19 cellular contexts compared by ENCODE assay signal in the genomic region with DNA sequence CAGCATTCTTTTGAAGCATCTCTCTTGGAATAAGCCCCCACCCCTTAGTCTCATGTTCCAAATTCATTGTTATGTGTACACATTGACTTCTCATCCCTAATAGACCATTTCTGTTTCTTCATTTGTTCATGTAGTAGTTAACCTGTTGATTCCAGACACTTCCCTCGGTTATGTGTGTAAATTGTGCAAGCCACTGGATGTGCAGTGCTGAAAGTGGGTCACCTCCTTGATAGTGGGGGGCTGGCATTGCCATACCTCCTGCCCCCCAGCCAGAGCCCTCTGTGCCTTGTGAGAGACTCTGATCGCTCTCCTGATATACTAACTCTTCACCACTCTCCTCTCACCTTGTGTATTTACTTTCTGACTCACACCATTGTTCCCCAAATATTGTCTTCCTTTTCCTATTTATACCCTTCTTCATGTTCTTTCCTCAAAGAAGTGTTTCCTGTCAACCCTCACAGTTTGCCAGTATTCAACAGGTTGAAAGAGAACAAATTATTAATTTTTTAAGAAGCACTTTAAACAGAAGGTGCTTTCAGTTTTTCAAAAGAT. TPM values are rescaled to one million over a fixed set of nuclear protein-coding genes. Genes with fewer than 3 reads are reported as not detected.
DNase-seq lines count a peak whose midpoint lies in the region; ATAC-seq, FAIRE-seq and TF ChIP-seq lines count a peak whose summit lies in the region.
"Had no signal": no experiment of that assay in that cellular context is flagged by ENCODE, and none has a peak within 500 bp of the region (broad histone marks: within the 10 kb centered on the region; RNA-seq: fewer than 3 reads in every experiment).

No MANE protein-coding gene starts in this region.

- intact Hi-C loops in GM12878 (cut with micrococcal nuclease; ENCODE audit: unreplicated experiment), result loop anchor here (10.0 kb wide), 1 partner anchor 214 kb away; no protein-coding TSS in a partner anchor

- no peak for ATAC-seq in A549
- no peak for ATAC-seq in GM12878
- no peak for ATAC-seq in memory B cell (ENCODE audit: low read depth)
- ATAC-seq in HG03095 (IDR thresholded peaks at IDR 0.05; ENCODE audit: unreplicated experiment), result no peak
- ATAC-seq in GM19452 (IDR thresholded peaks at IDR 0.05; ENCODE audit: unreplicated experiment), result no peak
- ATAC-seq: natural killer cell had no signal

- H3K4me3 ChIP-seq in A549 (peak overlapping the region; percentile 1; the same call in 1 of the 3 replicates), GM12878 (no peak overlapping the region), right atrium auricular region (no peak overlapping the region)
- H3K4me3 ChIP-seq: BLaER1, esophagus squamous epithelium, SK-N-MC had no signal

- H3K36me3 ChIP-seq in GM12878 (ENCODE audit: control insufficient read depth in 2 of 2, insufficient read depth in 2 of 2, low read length in 1 of 2) (peaks cover 0 to 1% of the 10 kb centered on the region in 2 experiments; a peak in 1 of 4 replicates), right atrium auricular region (no peaks in the 10 kb centered on the region)
- H3K36me3 ChIP-seq: BLaER1, esophagus squamous epithelium, WERI-Rb-1 had no signal

- H2AFZ ChIP-seq in GM12878 (ENCODE audit: control insufficient read depth, low read depth, low read length), result no peak overlapping the region

- no peak overlapping the region for H3K9ac ChIP-seq in GM12878 (ENCODE audit: control insufficient read depth, insufficient read depth, low read length)
- H3K9ac ChIP-seq: BLaER1 had no signal

- H3K79me2 ChIP-seq in GM12878 (ENCODE audit: control insufficient read depth, insufficient read depth, low read length), result peaks cover 90% of the 10 kb centered on the region

- TF ChIP-seq RAD21 in A549 (conservative IDR thresholded peaks at IDR 0.05 in 1 of 2, IDR thresholded peaks at IDR 0.05 in 1 of 2), result no peak
- no peak for TF ChIP-seq RAD21 in GM12878 (IDR thresholded peaks at IDR 0.05; ENCODE audit: insufficient read depth, low read depth, low read length)

- H3K27me3 ChIP-seq in GM12878 (replicated peaks in 1 of 2; ENCODE audit: control insufficient read depth in 2 of 2, insufficient read depth in 2 of 2, low read length in 1 of 2), result no peaks in the 10 kb centered on the region
- H3K27me3 ChIP-seq in right atrium auricular region, result no peaks in the 10 kb centered on the region
- H3K27me3 ChIP-seq: BLaER1, esophagus squamous epithelium had no signal

- BruUV-seq in GM12878 (replicated peaks; lab: Mats Ljungman, UMichigan), result no TSS peak

- TF ChIP-seq POLR2A in A549 (IDR thresholded peaks at IDR 0.05; ENCODE audit: low read length) (no peak), H54 (IDR thresholded peaks at IDR 0.05; ENCODE audit: low read depth, low read length) (no peak), GM12878 (IDR thresholded peaks at IDR 0.05; ENCODE audit: low read depth, low read length) (no peak)

- H3K4me2 ChIP-seq in A549 (peak overlapping the region; percentile 62), GM12878 (ENCODE audit: control insufficient read depth, insufficient read depth) (no peak overlapping the region)
- H3K4me2 ChIP-seq: BLaER1 had no signal

- CTCF ChIA-PET in A549 (lab: Yijun Ruan, JAX) (no interaction called here), GM12878 (lab: Yijun Ruan, JAX) (interaction anchor here (0.7 kb wide), 2 partner anchors 31 to 374 kb away, joined by 3 read pairs; no protein-coding TSS in a partner anchor)

- FAIRE-seq in A549 (lab: Jason Lieb, UNC) (no peak), H54 (lab: Jason Lieb, UNC) (peak; percentile 78), GM12878 (lab: Jason Lieb, UNC) (no peak)

- H3K27me3 Mint-ChIP-seq in memory B cell, result no peaks in the 10 kb centered on the region

- H3K36me3 Mint-ChIP-seq in memory B cell, result no peaks in the 10 kb centered on the region
- H3K36me3 Mint-ChIP-seq: natural killer cell had no signal

- peak overlapping the region; percentile 36 for H3K27ac Mint-ChIP-seq in memory B cell

- H3K9me3 Mint-ChIP-seq in memory B cell, result no peaks in the 10 kb centered on the region
- H3K9me3 Mint-ChIP-seq: natural killer cell had no signal

- H4K20me1 ChIP-seq in GM12878 (ENCODE audit: control insufficient read depth, insufficient read depth), result no peaks in the 10 kb centered on the region

- 6% methylated on average over 2 of the region's 2 CpGs for WGBS in A549 (ENCODE audit: missing lambda C conversion rate)
- 100% methylated on average over 2 of the region's 2 CpGs for WGBS in GM12878 (ENCODE audit: insufficient coverage, insufficient replicate concordance, low lambda C conversion rate, missing lambda C conversion rate)

- no peaks in the 10 kb centered on the region for H3K9me3 ChIP-seq in A549
- no peaks in the 10 kb centered on the region; the same call in 2 of the 3 replicates for H3K9me3 ChIP-seq in GM12878 (replicated peaks; ENCODE audit: control insufficient read depth, insufficient read depth, low read length)
- no peaks in the 10 kb centered on the region for H3K9me3 ChIP-seq in right atrium auricular region
- H3K9me3 ChIP-seq: BLaER1, esophagus squamous epithelium had no signal

- SMC1A ChIA-PET in GM12878 (lab: Charles Lee; ENCODE audit: uncharacterized antibody, unreplicated experiment), result interaction anchor here (0.8 to 4.8 kb wide), 4 partner anchors 7 to 108 kb away, joined by 3 to 28 read pairs (median 6); no protein-coding TSS in a partner anchor

- RAD21 ChIA-PET in GM12878 (lab: Charles Lee; ENCODE audit: unreplicated experiment), result interaction anchor here (1.4 kb wide), 1 partner anchor 278 kb away, joined by 3 read pairs; no protein-coding TSS in a partner anchor

- POLR2A ChIA-PET in A549 (lab: Yijun Ruan, JAX) (no interaction called here), GM12878 (lab: Charles Lee) (interaction anchor here (0.5 to 1.0 kb wide), 2 partner anchors 10 to 74 kb away, joined by 3 to 4 read pairs; no protein-coding TSS in a partner anchor)

- peaks cover 23% of the 10 kb centered on the region for H3K4me1 Mint-ChIP-seq in memory B cell

- H3K4me3 Mint-ChIP-seq in memory B cell, result no peak overlapping the region
- H3K4me3 Mint-ChIP-seq: natural killer cell had no signal

- DNase-seq in A549 (ENCODE audit: low read depth in 1 of 2, low spot score in 1 of 2) (no peak), H54 (ENCODE audit: insufficient read length, low spot score) (no peak), GM12878 (ENCODE audit: low read depth, low spot score) (no peak), memory B cell (ENCODE audit: low spot score in 2 of 2) (no peak), HCEC 1CT (no peak), right atrium auricular region (ENCODE audit: low spot score) (no peak)
- DNase-seq: activated gamma-delta T cell treated with Interleukin-2 at 50 U/mL for 16 hours; esophagus squamous epithelium; KG1; natural killer cell; NCI-H187 treated with DMSO at 0.1 percent for 48 hours; NCI-H446 treated with DMSO at 0.1 percent for 48 hours; NK-92 treated with Interleukin-12 subunit alpha and Interleukin-12 subunit beta, amount 100 ng/mL, for 24 hours; stimulated activated CD4-positive, alpha-beta T cell treated with anti-CD3 and anti-CD28 coated beads, Interleukin-4, amount 100 ng/mL, for 4 hours; WERI-Rb-1 had no signal

- H3K4me1 ChIP-seq in A549 (peaks cover 36% of the 10 kb centered on the region), GM12878 (ENCODE audit: control insufficient read depth, insufficient read depth, low read length) (peaks cover 8% of the 10 kb centered on the region), right atrium auricular region (peaks cover 0 to 3% of the 10 kb centered on the region in 2 donors)

- H3K27ac ChIP-seq in A549 (peak overlapping the region in 1 of 2 experiments; percentile 47; a peak in 1 of 6 replicates), GM12878 (ENCODE audit: control insufficient read depth, insufficient read depth) (peak overlapping the region; percentile 20; the same call in 1 of the 2 replicates), right atrium auricular region (no peak overlapping the region)
- H3K27ac ChIP-seq: BLaER1, esophagus squamous epithelium, SK-N-MC, WERI-Rb-1 had no signal

- TF ChIP-seq CTCF in A549 (IDR thresholded peaks at IDR 0.05), result no peak
- TF ChIP-seq CTCF in GM12878 (IDR thresholded peaks at IDR 0.05 in 2 of 3, conservative IDR thresholded peaks at IDR 0.05 in 1 of 3; ENCODE audit: control insufficient read depth in 2 of 3, extremely low read depth in 1 of 3, insufficient read depth in 1 of 3, low read depth in 3 of 3, low read length in 3 of 3), result no peak
- TF ChIP-seq CTCF in right atrium auricular region (IDR thresholded peaks at IDR 0.05), result no peak

- TF ChIP-seq EP300 in A549 (IDR thresholded peaks at IDR 0.05), result no peak
- TF ChIP-seq EP300 in GM12878 (IDR thresholded peaks at IDR 0.05; ENCODE audit: borderline replicate concordance in 1 of 2, control insufficient read depth in 1 of 2, low read depth in 2 of 2, low read length in 2 of 2), result no peak

- in situ Hi-C loops in GM12878 (cut with MboI), result no loop called here

TF ChIP-seq in A549, 52 proteins besides CTCF, POLR2A, EP300 and RAD21 (continues in another document):
- TF ChIP-seq FOSL2 (IDR thresholded peaks at IDR 0.05), result no peak
- 0 out of 2 replicates have a peak, but pooled peaks have one; percentile 15 for TF ChIP-seq FOSL2 (CRISPR knock-in tag; IDR thresholded peaks at IDR 0.05)

TF ChIP-seq in GM12878, 131 proteins besides CTCF, POLR2A, EP300 and RAD21 (continues in another document):
- no peak for TF ChIP-seq JUNB (IDR thresholded peaks at IDR 0.05)

RNA-seq across cellular contexts. Expression of a gene that starts 59.0 kb away (rescaled TPM):
- polyA plus RNA-seq in A549 (2011; rRNA removed) (10.5 and 13.1 TPM in 2 replicates), A549 (2017; fragmentation: RNase III; extraction: RNeasy Plus Mini Kit Qiagen cat#74134 plus additional on column Dnase treatment) (5.8 to 6.1 TPM (median 6.1 TPM) in 3 replicates), GM12878 (2011; rRNA removed) (13.6 and 19.7 TPM in 2 replicates), GM12878 (2014; fragmentation: Illumina TruSeq; extraction: Trizol) (31.1 and 40.9 TPM in 2 replicates), GM12878 (2014; fragmentation: Nextera tagmentation; extraction: Ambion mirVana) (1 to 10 TPM; 4.3 to 6.7 TPM), GM12878 (2014; rRNA removed) (22.5 and 23.5 TPM in 2 replicates), GM12878 (2016; fragmentation: Nextera tagmentation; extraction: Ambion mirVana) (10 to 100 TPM; 11.9 to 13.2 TPM)
- 7.3 and 9.1 TPM in 2 replicates for polyA plus RNA-seq in A549 (2012; cell fraction: cytosol; rRNA removed)
- 20.2 and 21.1 TPM in 2 replicates for polyA plus RNA-seq in A549 (2012; cell fraction: nucleus; rRNA removed)
- 26.3 and 30.2 TPM in 2 replicates for polyA minus RNA-seq in A549 (2011; rRNA and poly(A)+ RNA removed)
- 251 and 262 TPM in 2 replicates for total RNA-seq in GM12878 (2013; cell fraction: nucleolus; rRNA removed)
- total RNA-seq in GM12878 (2014; rRNA removed) (32.2 and 33.7 TPM in 2 replicates), GM12878 (2014; rRNA removed; fragmentation: Illumina TruSeq; extraction: Trizol) (37.0 and 39.1 TPM in 2 replicates), GM12878 (2021) (37.5 and 37.7 TPM in 2 replicates), right atrium auricular region (10 to 100 TPM; 16.1 to 18.8 TPM)
- polyA plus RNA-seq in GM12878 (2011; ENCODE audit: low read depth), result 14.0 TPM
- 23.6 and 25.1 TPM in 2 replicates for polyA plus RNA-seq in GM12878 (2011; cell fraction: cytosol; rRNA removed)
- 36.9 and 47.3 TPM in 2 replicates for polyA plus RNA-seq in GM12878 (2011; cell fraction: nucleus; rRNA removed)
- polyA plus RNA-seq in GM12878 (2012), result 14.9 and 17.9 TPM in 2 replicates
- 71.2 and 77.4 TPM in 2 replicates for polyA minus RNA-seq in GM12878 (2011; rRNA and poly(A)+ RNA removed)
- 17.7 and 17.9 TPM in 2 replicates for polyA minus RNA-seq in GM12878 (2011; cell fraction: cytosol; rRNA and poly(A)+ RNA removed)
- polyA minus RNA-seq in GM12878 (2011; cell fraction: nucleus; rRNA and poly(A)+ RNA removed), result 62.4 and 93.5 TPM in 2 replicates
